20 cellular contexts compared by ENCODE assay signal in the genomic region with DNA sequence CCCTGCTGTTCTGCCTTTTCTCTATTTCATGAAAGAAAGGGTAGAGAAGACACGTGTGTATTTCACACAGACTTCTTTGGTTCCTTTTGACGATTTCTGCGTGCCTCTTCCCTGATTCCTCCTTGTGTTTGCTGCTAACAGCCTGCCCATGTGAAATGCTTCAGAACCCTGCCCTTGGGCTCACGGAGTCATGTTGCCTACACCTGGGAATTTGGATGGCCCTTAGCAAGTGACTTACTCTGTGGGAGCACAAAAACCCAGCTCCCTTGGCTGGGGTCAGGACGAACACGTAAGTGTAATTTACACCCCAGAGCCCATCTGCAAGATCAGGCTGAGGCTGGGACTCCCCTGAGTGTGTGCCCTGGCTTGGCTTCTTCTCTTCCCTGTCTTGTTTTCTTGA.
A peak's percentile ranks its signal among the peaks of the same experiment; 100 is the strongest.
DNase-seq lines count a peak whose midpoint lies in the region; ATAC-seq and TF ChIP-seq lines count a peak whose summit lies in the region.
"Had no signal": no experiment of that assay in that cellular context is flagged by ENCODE, and none has a peak within 500 bp of the region (broad histone marks: within the 10 kb centered on the region; RNA-seq: fewer than 3 reads in every experiment).

No MANE protein-coding gene starts in this region.

- no peaks in the 10 kb centered on the region for H3K27me3 Mint-ChIP-seq in chondrocyte (ENCODE audit: low read depth)
- H3K27me3 Mint-ChIP-seq in nephron progenitor cell (ENCODE audit: low read depth, poor library complexity) = peaks cover 4% of the 10 kb centered on the region

- H3K4me3 ChIP-seq in HAP-1 = no peak overlapping the region
- H3K4me3 ChIP-seq: GM23338 had no signal

- TF ChIP-seq CTCF in chondrocyte (IDR thresholded peaks at IDR 0.05) (no peak), nephron progenitor cell (IDR thresholded peaks at IDR 0.05) (no peak)

- no peak overlapping the region for H3K27ac Mint-ChIP-seq in chondrocyte (ENCODE audit: unreplicated experiment)
- H3K27ac Mint-ChIP-seq in nephron progenitor cell = peak overlapping the region; percentile 86
- H3K27ac Mint-ChIP-seq: CD4-positive, CD25-positive, alpha-beta regulatory T cell; CD8-positive, alpha-beta memory T cell; GM23338; HFFc6; IgD-negative memory B cell had no signal

- H3K9me3 ChIP-seq in HAP-1 = no peaks in the 10 kb centered on the region
- H3K9me3 ChIP-seq: BE2C had no signal

- H3K36me3 ChIP-seq in HAP-1 (replicated peaks) = no peaks in the 10 kb centered on the region
- H3K36me3 ChIP-seq: BE2C had no signal

- H3K9me3 Mint-ChIP-seq in chondrocyte (ENCODE audit: low read depth) (peaks cover 37% of the 10 kb centered on the region), nephron progenitor cell (peaks cover 67% of the 10 kb centered on the region)

- no peak overlapping the region for H3K4me3 Mint-ChIP-seq in chondrocyte (ENCODE audit: unreplicated experiment)
- H3K4me3 Mint-ChIP-seq in nephron progenitor cell = no peak overlapping the region
- H3K4me3 Mint-ChIP-seq: CD4-positive, CD25-positive, alpha-beta regulatory T cell; CD8-positive, alpha-beta memory T cell; GM23338; HFFc6 had no signal

- no peaks in the 10 kb centered on the region for H3K4me1 Mint-ChIP-seq in chondrocyte (ENCODE audit: low read depth)
- peaks cover 14% of the 10 kb centered on the region for H3K4me1 Mint-ChIP-seq in nephron progenitor cell
- H3K4me1 Mint-ChIP-seq: CD4-positive, CD25-positive, alpha-beta regulatory T cell; CD8-positive, alpha-beta memory T cell; IgD-negative memory B cell had no signal

- H3K4me1 ChIP-seq in HAP-1 = no peaks in the 10 kb centered on the region
- H3K4me1 ChIP-seq: BE2C had no signal

- in situ Hi-C loops in HAP-1 (cut with MboI; ENCODE audit: low sequenced_read_pairs) = no loop called here

- H3K36me3 Mint-ChIP-seq in chondrocyte (ENCODE audit: low read depth) (no peaks in the 10 kb centered on the region), nephron progenitor cell (ENCODE audit: low read depth) (no peaks in the 10 kb centered on the region)
- H3K36me3 Mint-ChIP-seq: CD4-positive, CD25-positive, alpha-beta regulatory T cell; IgD-negative memory B cell had no signal

- ATAC-seq in HG03280 (IDR thresholded peaks at IDR 0.05; ENCODE audit: unreplicated experiment) = no peak
- no peak for ATAC-seq in GM21367 (IDR thresholded peaks at IDR 0.05; ENCODE audit: unreplicated experiment)
- ATAC-seq: GM23338, HCT116, HepG2 had no signal

- peak; percentile 73 for DNase-seq in NCI-H524 treated with DMSO at 0.1 percent for 48 hours (lab: John Stamatoyannopoulos, UW)
- DNase-seq in chondrocyte (ENCODE audit: low spot score) = peak; percentile 26
- DNase-seq in nephron progenitor cell = no peak
- no peak for DNase-seq in HAP-1 (ENCODE audit: low spot score in 2 of 2)
- DNase-seq: ACHN; BE2C; C1 segment of cervical spinal cord; CD4-positive, CD25-positive, alpha-beta regulatory T cell; CD8-positive, alpha-beta memory T cell; COR-L47; DMS53; DND-41; EL; HFFc6 had no signal

- peaks cover 7% of the 10 kb centered on the region; the same call in 1 of the 2 replicates for H3K27me3 ChIP-seq in HAP-1 (ENCODE audit: low read depth)
- H3K27me3 ChIP-seq: BE2C had no signal

Comparison
In these comparisons a context has a peak if more than half of its experiments do, and no peak if none do; other contexts are left out.
1. DNase-seq: peak in NCI-H524 treated with DMSO at 0.1 percent for 48 hours (single experiment) and chondrocyte (single experiment); none in nephron progenitor cell (single experiment) and HAP-1 (0 of 2).